9 cellular contexts compared by ENCODE assay signal in genomic region chr2:64404743-64405142, GRCh38. TPM values are rescaled to one million over a fixed set of nuclear protein-coding genes. Genes with fewer than 3 reads are reported as not detected.
A peak's percentile ranks its signal among the peaks of the same experiment; 100 is the strongest.
DNase-seq lines count a peak whose midpoint lies in the region; ATAC-seq and TF ChIP-seq lines count a peak whose summit lies in the region.
"Had no signal": no experiment of that assay in that cellular context is flagged by ENCODE, and none has a peak within 500 bp of the region (broad histone marks: within the 10 kb centered on the region; RNA-seq: fewer than 3 reads in every experiment).

No MANE protein-coding gene starts in this region.

- 15 to 32% (median 23%) methylated on average over 9 of the region's 9 CpGs for WGBS in stomach, 5 donors

- intact Hi-C loops in stomach (cut with DNase I; ENCODE audit: low total_unique reads), result no loop called here
- intact Hi-C loops in posterior vena cava (cut with DNase I), result no loop called here
- intact Hi-C loops in activated naive CD4-positive, alpha-beta T cell treated with anti-CD3 and anti-CD28 coated beads for 36 hours (cut with micrococcal nuclease), result no loop called here

- H3K4me1 Mint-ChIP-seq in activated naive CD4-positive, alpha-beta T cell treated with anti-CD3 and anti-CD28 coated beads for 36 hours (ENCODE audit: low read depth), result no peaks in the 10 kb centered on the region
- H3K4me1 Mint-ChIP-seq: activated CD8-positive, alpha-beta memory T cell treated with anti-CD3 and anti-CD28 coated beads, Interleukin-2, amount 10 ng/mL, durations not matched to agents 7 days and 5 days had no signal

- CTCF ChIA-PET in activated naive CD4-positive, alpha-beta T cell treated with anti-CD3 and anti-CD28 coated beads for 36 hours (lab: Charles Lee), result interaction anchor here (2.8 kb wide), 1 partner anchor 74 kb away, joined by 8 read pairs; no protein-coding TSS in a partner anchor

- H3K27ac Mint-ChIP-seq in activated naive CD4-positive, alpha-beta T cell treated with anti-CD3 and anti-CD28 coated beads for 36 hours, result no peak overlapping the region
- H3K27ac Mint-ChIP-seq: activated CD8-positive, alpha-beta memory T cell treated with anti-CD3 and anti-CD28 coated beads, Interleukin-2, amount 10 ng/mL, durations not matched to agents 7 days and 5 days had no signal

- DNase-seq in LNCaP clone FGC (ENCODE audit: low read depth) (peak; percentile 18), dermis blood vessel endothelial cell (peak; percentile 76), left kidney (ENCODE audit: low read depth, low spot score) (peak; percentile 76), stomach (peak; percentile 46), posterior vena cava (ENCODE audit: low spot score) (no peak)
- DNase-seq in activated naive CD4-positive, alpha-beta T cell treated with anti-CD3 and anti-CD28 coated beads for 36 hours, result no peak
- DNase-seq: activated CD8-positive, alpha-beta memory T cell treated with anti-CD3 and anti-CD28 coated beads, Interleukin-2, amount 10 ng/mL, durations not matched to agents 7 days and 5 days had no signal

- peaks cover 36 to 56% (median 54%) of the 10 kb centered on the region in 4 donors for H3K4me1 ChIP-seq in stomach

- H3K27me3 Mint-ChIP-seq in activated naive CD4-positive, alpha-beta T cell treated with anti-CD3 and anti-CD28 coated beads for 36 hours (ENCODE audit: low read depth), result no peaks in the 10 kb centered on the region

- no peak for TF ChIP-seq EP300 in stomach (IDR thresholded peaks at IDR 0.05)

- no peaks in the 10 kb centered on the region for H3K36me3 ChIP-seq in stomach

- H3K4me3 Mint-ChIP-seq in activated naive CD4-positive, alpha-beta T cell treated with anti-CD3 and anti-CD28 coated beads for 36 hours, result no peak overlapping the region
- H3K4me3 Mint-ChIP-seq: activated CD8-positive, alpha-beta memory T cell treated with anti-CD3 and anti-CD28 coated beads, Interleukin-2, amount 10 ng/mL, durations not matched to agents 7 days and 5 days had no signal

- ATAC-seq in HG03432 (IDR thresholded peaks at IDR 0.05; ENCODE audit: unreplicated experiment), result no peak
- ATAC-seq in GM19467 (IDR thresholded peaks at IDR 0.05; ENCODE audit: unreplicated experiment), result no peak
- ATAC-seq: activated CD8-positive, alpha-beta memory T cell treated with anti-CD3 and anti-CD28 coated beads, Interleukin-2, amount 10 ng/mL, durations not matched to agents 7 days and 5 days had no signal

- H3K27me3 ChIP-seq in stomach, result no peaks in the 10 kb centered on the region

- no peak overlapping the region for H3K4me3 ChIP-seq in LNCaP clone FGC (ENCODE audit: low read depth, low read length)
- H3K4me3 ChIP-seq in stomach, result no peak overlapping the region

- no peaks in the 10 kb centered on the region for H3K9me3 ChIP-seq in stomach

- no peaks in the 10 kb centered on the region for H3K9me3 Mint-ChIP-seq in activated naive CD4-positive, alpha-beta T cell treated with anti-CD3 and anti-CD28 coated beads for 36 hours

- no peak for TF ChIP-seq POLR2A in stomach (IDR thresholded peaks at IDR 0.05)

- TF ChIP-seq CTCF in LNCaP clone FGC (IDR thresholded peaks at IDR 0.05; ENCODE audit: control insufficient read depth, extremely low read depth, insufficient read depth), result no peak
- TF ChIP-seq CTCF in stomach (IDR thresholded peaks at IDR 0.05), result no peak

- H3K36me3 Mint-ChIP-seq in activated naive CD4-positive, alpha-beta T cell treated with anti-CD3 and anti-CD28 coated beads for 36 hours (ENCODE audit: low read depth), result no peaks in the 10 kb centered on the region
- H3K36me3 Mint-ChIP-seq: activated CD8-positive, alpha-beta memory T cell treated with anti-CD3 and anti-CD28 coated beads, Interleukin-2, amount 10 ng/mL, durations not matched to agents 7 days and 5 days had no signal

- H3K27ac ChIP-seq in stomach, result peak overlapping the region; percentile 53 to 86 (median 78)

RNA-seq across cellular contexts. Expression of gene LGALSL, which starts 49.2 kb away (rescaled TPM):
- total RNA-seq in dermis blood vessel endothelial cell (3.7 and 9.4 TPM in 2 replicates), stomach (10 to 100 TPM in 2 of 5 donors, 1 to 10 TPM in 3; 4.1 to 19.5 (median 8.8) TPM), posterior vena cava (10 to 100 TPM; 20.5 to 23.4 TPM)
- 10 to 100 TPM in 1 of 3 donors, 1 to 10 TPM in 2; 5.5 to 11.9 (median 7.4) TPM for polyA plus RNA-seq in stomach
- 1 to 10 TPM; 1.0 to 1.5 TPM for total RNA-seq in activated naive CD4-positive, alpha-beta T cell treated with anti-CD3 and anti-CD28 coated beads for 36 hours

Comparison
In these comparisons a context has a peak if more than half of its experiments do, and no peak if none do; other contexts are left out.
1. DNase-seq: peak in LNCaP clone FGC (single experiment), dermis blood vessel endothelial cell (single experiment), left kidney (single experiment) and stomach (single experiment); none in posterior vena cava (single experiment) and activated naive CD4-positive, alpha-beta T cell treated with anti-CD3 and anti-CD28 coated beads for 36 hours (single experiment).